In the genomic region with DNA sequence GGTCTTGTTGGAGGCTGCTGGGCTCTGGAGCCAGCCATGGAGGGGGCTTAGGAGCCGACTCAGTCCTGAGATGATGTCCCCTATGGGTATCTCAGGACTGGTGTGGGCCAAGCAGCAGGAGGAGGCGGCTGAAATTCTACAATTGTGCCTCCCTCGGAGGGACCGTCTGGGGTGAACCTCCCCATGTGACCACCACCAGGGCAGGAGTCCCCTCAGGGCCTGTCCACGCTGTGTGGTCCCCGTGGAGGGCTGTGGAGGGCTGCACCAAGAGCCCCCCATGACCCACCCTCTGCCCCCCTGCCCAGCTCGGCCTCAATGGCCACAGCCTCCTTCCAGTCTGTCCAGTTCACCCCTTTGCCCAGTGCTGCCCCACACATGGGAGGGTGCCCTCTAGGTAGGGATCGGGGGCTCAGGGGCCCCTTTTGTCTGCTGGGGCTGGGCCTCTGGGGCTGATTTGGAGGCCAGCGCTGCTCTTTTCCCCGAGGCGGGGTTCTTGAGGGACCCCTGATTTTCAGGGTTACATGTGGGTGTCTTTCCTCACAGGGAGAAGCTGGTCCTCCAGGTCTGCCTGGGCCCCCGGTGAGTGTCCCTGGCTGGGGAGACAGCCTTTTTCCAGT, we compare ENCODE assay signal across 2 cellular contexts.
TF ChIP-seq lines count a peak whose summit lies in the region.

No MANE protein-coding gene starts in this region.

TF ChIP-seq in Ishikawa, 13 proteins besides CTCF, POLR2A, EP300 and RAD21:
- TF ChIP-seq EGR1 (IDR thresholded peaks at IDR 0.05) (no peak), TAF1 (IDR thresholded peaks at IDR 0.05; ENCODE audit: low read depth) (peak; percentile 1; the same call in 1 of the 2 replicates), CREB1 (IDR thresholded peaks at IDR 0.05; ENCODE audit: low read depth) (no peak), ZBTB7A (IDR thresholded peaks at IDR 0.05; ENCODE audit: low read depth) (peak; percentile 51; the same call in 1 of the 2 replicates), TCF12 (IDR thresholded peaks at IDR 0.05; ENCODE audit: low read depth) (no peak), CEBPB (IDR thresholded peaks at IDR 0.05) (no peak), TEAD4 (IDR thresholded peaks at IDR 0.05) (no peak)
- TF ChIP-seq, protein P1, sequence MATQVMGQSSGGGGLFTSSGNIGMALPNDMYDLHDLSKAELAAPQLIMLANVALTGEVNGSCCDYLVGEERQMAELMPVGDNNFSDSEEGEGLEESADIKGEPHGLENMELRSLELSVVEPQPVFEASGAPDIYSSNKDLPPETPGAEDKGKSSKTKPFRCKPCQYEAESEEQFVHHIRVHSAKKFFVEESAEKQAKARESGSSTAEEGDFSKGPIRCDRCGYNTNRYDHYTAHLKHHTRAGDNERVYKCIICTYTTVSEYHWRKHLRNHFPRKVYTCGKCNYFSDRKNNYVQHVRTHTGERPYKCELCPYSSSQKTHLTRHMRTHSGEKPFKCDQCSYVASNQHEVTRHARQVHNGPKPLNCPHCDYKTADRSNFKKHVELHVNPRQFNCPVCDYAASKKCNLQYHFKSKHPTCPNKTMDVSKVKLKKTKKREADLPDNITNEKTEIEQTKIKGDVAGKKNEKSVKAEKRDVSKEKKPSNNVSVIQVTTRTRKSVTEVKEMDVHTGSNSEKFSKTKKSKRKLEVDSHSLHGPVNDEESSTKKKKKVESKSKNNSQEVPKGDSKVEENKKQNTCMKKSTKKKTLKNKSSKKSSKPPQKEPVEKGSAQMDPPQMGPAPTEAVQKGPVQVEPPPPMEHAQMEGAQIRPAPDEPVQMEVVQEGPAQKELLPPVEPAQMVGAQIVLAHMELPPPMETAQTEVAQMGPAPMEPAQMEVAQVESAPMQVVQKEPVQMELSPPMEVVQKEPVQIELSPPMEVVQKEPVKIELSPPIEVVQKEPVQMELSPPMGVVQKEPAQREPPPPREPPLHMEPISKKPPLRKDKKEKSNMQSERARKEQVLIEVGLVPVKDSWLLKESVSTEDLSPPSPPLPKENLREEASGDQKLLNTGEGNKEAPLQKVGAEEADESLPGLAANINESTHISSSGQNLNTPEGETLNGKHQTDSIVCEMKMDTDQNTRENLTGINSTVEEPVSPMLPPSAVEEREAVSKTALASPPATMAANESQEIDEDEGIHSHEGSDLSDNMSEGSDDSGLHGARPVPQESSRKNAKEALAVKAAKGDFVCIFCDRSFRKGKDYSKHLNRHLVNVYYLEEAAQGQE (IDR thresholded peaks at IDR 0.05; ENCODE audit: low read depth) = no peak

TF ChIP-seq in H1, 55 proteins besides CTCF, POLR2A, EP300 and RAD21:
- TF ChIP-seq CEBPB (IDR thresholded peaks at IDR 0.05; ENCODE audit: low read depth, low read length) = no peak
- no peak for TF ChIP-seq EGR1 (IDR thresholded peaks at IDR 0.05; ENCODE audit: borderline replicate concordance, low read depth, low read length)
- TF ChIP-seq POU5F1 (IDR thresholded peaks at IDR 0.05; ENCODE audit: low read depth, low read length) = no peak
- TF ChIP-seq, protein P2, sequence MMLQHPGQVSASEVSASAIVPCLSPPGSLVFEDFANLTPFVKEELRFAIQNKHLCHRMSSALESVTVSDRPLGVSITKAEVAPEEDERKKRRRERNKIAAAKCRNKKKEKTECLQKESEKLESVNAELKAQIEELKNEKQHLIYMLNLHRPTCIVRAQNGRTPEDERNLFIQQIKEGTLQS (IDR thresholded peaks at IDR 0.05; ENCODE audit: insufficient read depth, low read depth, low read length) = no peak
- TF ChIP-seq SIN3A (conservative IDR thresholded peaks at IDR 0.05 in 1 of 2, IDR thresholded peaks at IDR 0.05 in 1 of 2; ENCODE audit: low read depth in 1 of 2, low read length in 2 of 2) = no peak
- no peak for TF ChIP-seq RXRA (IDR thresholded peaks at IDR 0.05; ENCODE audit: insufficient read depth, low read depth, low read length)
- TF ChIP-seq RBBP5 (IDR thresholded peaks at IDR 0.05; ENCODE audit: borderline replicate concordance, low read depth, low read length) = no peak
- TF ChIP-seq BCL11A (IDR thresholded peaks at IDR 0.05; ENCODE audit: low read depth in 2 of 2, low read length in 2 of 2) = no peak
